ENCODE assay signal across 30 cellular contexts in genomic region chr16:8326234-8326633, GRCh38.
"Had no signal": no experiment of that assay in that cellular context is flagged by ENCODE, and none has a peak within 500 bp of the region (broad histone marks: within the 10 kb centered on the region; RNA-seq: fewer than 3 reads in every experiment).

No MANE protein-coding gene starts in this region.

- H3K27me3 Mint-ChIP-seq: naive thymus-derived CD4-positive, alpha-beta T cell; stimulated activated memory B cell treated with anti-CD40 and anti-IgM and Interleukin-4, amounts not matched to agents 10 μg/mL and 1 μg/mL and 100 μg/mL, for 72 hours; stimulated activated naive CD8-positive, alpha-beta T cell treated with anti-CD3 and anti-CD28 coated beads, Interleukin-15, amount 100 ng/mL, for 72 hours had no signal

- DNase-seq: naive thymus-derived CD4-positive, alpha-beta T cell; natural killer cell; nucleus accumbens; pancreas; right cardiac atrium; spleen; stimulated activated CD4-positive, alpha-beta T cell treated with anti-CD3 and anti-CD28 coated beads, Interleukin-12 subunit alpha, Interleukin-12 subunit beta, amount 100 ng/mL, for 4 hours; stimulated activated CD4-positive, alpha-beta T cell treated with anti-CD3 and anti-CD28 coated beads, Interleukin-1b, Interleukin-23, amount 100 ng/mL, for 48 hours; stimulated activated CD4-positive, alpha-beta T cell treated with anti-CD3 and anti-CD28 coated beads, Interleukin-4, amount 100 ng/mL, for 1 hour; stimulated activated CD4-positive, alpha-beta T cell treated with anti-CD3 and anti-CD28 coated beads, Interleukin-4, amount 100 ng/mL, for 4 hours; stimulated activated CD8-positive, alpha-beta memory T cell treated with anti-CD3 and anti-CD28 coated beads, Interleukin-4, amount 100 ng/mL, for 48 hours; stimulated activated naive CD4-positive, alpha-beta T cell; stimulated activated naive CD8-positive, alpha-beta T cell treated with anti-CD3 and anti-CD28 coated beads, Interleukin-15, amount 100 ng/mL, for 72 hours; stimulated activated naive CD8-positive, alpha-beta T cell treated with anti-CD3 and anti-CD28 coated beads, Interleukin-15, Interleukin-2, amounts not matched to agents 100 U/mL and 50 U/mL, for 24 hours; substantia nigra; testis; tibial artery; transverse colon; upper lobe of right lung; uterus had no signal

- ATAC-seq: naive thymus-derived CD4-positive, alpha-beta T cell; natural killer cell; pancreas; right cardiac atrium; sciatic nerve; stimulated activated memory B cell treated with anti-CD40 and anti-IgM and Interleukin-4, amounts not matched to agents 10 μg/mL and 1 μg/mL and 100 μg/mL, for 72 hours; stimulated activated naive CD8-positive, alpha-beta T cell treated with anti-CD3 and anti-CD28 coated beads, Interleukin-15, amount 100 ng/mL, for 72 hours; stimulated activated naive CD8-positive, alpha-beta T cell treated with anti-CD3 and anti-CD28 coated beads, Interleukin-15, Interleukin-2, amounts not matched to agents 100 U/mL and 50 U/mL, for 24 hours; upper lobe of right lung had no signal

- H3K4me1 Mint-ChIP-seq: naive thymus-derived CD4-positive, alpha-beta T cell; natural killer cell; nephron; neural crest cell; stimulated activated memory B cell treated with anti-CD40 and anti-IgM and Interleukin-4, amounts not matched to agents 10 μg/mL and 1 μg/mL and 100 μg/mL, for 72 hours; stimulated activated naive CD8-positive, alpha-beta T cell treated with anti-CD3 and anti-CD28 coated beads, Interleukin-15, amount 100 ng/mL, for 72 hours had no signal

- H3K36me3 ChIP-seq: neutrophil, pancreas, prostate gland, spleen, suprapubic skin, tibial artery, transverse colon, upper lobe of right lung, uterus had no signal

- H3K9me3 ChIP-seq: neutrophil, pancreas, prostate gland, testis, tibial artery, transverse colon, upper lobe of right lung, uterus had no signal

- H3K4me1 ChIP-seq: pancreas, prostate gland, spleen, suprapubic skin, testis, tibial artery, transverse colon, upper lobe of right lung, uterus had no signal

- H3K4me3 ChIP-seq: pancreas, prostate gland, skin epidermis, smooth muscle cell, spleen, suprapubic skin, testis, tibial artery, transverse colon, upper lobe of right lung, uterus had no signal

- H3K9me3 Mint-ChIP-seq: nephron, neural crest cell, type B pancreatic cell had no signal

- H3K27ac Mint-ChIP-seq: naive thymus-derived CD4-positive, alpha-beta T cell; natural killer cell; nephron; stimulated activated memory B cell treated with anti-CD40 and anti-IgM and Interleukin-4, amounts not matched to agents 10 μg/mL and 1 μg/mL and 100 μg/mL, for 72 hours; stimulated activated naive CD8-positive, alpha-beta T cell treated with anti-CD3 and anti-CD28 coated beads, Interleukin-15, amount 100 ng/mL, for 72 hours; type B pancreatic cell had no signal

- H3K27me3 ChIP-seq: neutrophil, pancreas, spleen, suprapubic skin, testis, tibial artery, transverse colon, upper lobe of right lung, uterus had no signal

- H3K27ac ChIP-seq: neutrophil, pancreas, prostate gland, skin epidermis, spleen, suprapubic skin, testis, tibial artery, transverse colon, upper lobe of right lung, uterus had no signal

- H3K36me3 Mint-ChIP-seq: naive thymus-derived CD4-positive, alpha-beta T cell; natural killer cell; stimulated activated memory B cell treated with anti-CD40 and anti-IgM and Interleukin-4, amounts not matched to agents 10 μg/mL and 1 μg/mL and 100 μg/mL, for 72 hours; type B pancreatic cell had no signal

- H3K4me3 Mint-ChIP-seq: naive thymus-derived CD4-positive, alpha-beta T cell; natural killer cell; nephron; neural crest cell; stimulated activated memory B cell treated with anti-CD40 and anti-IgM and Interleukin-4, amounts not matched to agents 10 μg/mL and 1 μg/mL and 100 μg/mL, for 72 hours; stimulated activated naive CD8-positive, alpha-beta T cell treated with anti-CD3 and anti-CD28 coated beads, Interleukin-15, amount 100 ng/mL, for 72 hours; type B pancreatic cell had no signal

- H3K4me2 ChIP-seq: smooth muscle cell had no signal

- FAIRE-seq: pancreas had no signal
